In the genomic region with DNA sequence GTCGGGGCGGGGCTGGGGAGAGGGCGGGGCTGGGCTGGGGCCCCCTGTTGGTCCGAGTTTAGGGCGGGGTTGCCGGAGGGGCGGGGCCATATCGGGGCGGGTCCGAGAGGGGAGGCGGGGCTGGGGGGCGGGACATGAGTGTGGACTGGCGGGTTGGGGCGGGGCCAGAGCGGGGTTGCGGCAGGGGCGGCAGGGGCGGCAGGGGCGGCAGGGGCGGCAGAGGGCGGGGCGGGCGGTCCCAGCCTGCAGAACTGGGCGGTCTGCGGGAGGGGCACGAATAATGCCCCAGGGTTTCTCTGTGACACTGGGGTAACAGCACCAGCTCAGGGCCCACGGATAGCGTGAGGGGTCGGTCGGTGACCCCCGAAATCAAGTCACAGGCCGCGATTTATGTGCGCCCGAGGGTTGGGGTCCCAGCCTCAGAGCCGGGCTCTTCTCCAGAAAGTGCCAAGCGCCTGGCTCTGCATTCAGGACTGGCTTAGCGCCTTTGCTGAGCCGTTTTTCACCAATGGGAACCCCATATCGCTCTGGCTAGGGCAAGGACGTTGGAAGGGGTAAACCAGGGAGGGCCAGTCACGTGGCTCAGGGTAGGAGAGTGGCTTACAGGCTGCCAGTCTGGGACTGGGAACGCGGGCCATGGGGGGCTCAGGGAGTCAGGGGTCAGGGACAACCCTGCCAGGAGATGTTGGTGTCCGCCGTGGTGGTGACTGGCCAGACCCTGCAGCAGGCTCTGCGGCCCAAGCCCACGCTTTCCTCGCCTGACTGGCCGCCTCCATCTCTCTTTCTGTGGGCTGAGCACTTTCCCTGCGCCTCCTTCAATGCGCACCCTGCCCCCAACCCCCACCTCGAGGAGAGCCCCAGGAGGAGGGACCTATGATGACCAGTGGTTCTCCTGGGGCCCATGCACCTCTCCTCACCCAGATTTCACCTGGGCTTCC, we compare ENCODE assay signal across 8 cellular contexts. TPM values are rescaled to one million over a fixed set of nuclear protein-coding genes. Genes with fewer than 3 reads are reported as not detected.
DNase-seq lines count a peak whose midpoint lies in the region; TF ChIP-seq lines count a peak whose summit lies in the region.

No MANE protein-coding gene starts in this region.

- peaks cover 5% of the 10 kb centered on the region for H3K4me1 Mint-ChIP-seq in neural crest cell
- H3K4me1 Mint-ChIP-seq in stimulated activated naive CD8-positive, alpha-beta T cell treated with anti-CD3 and anti-CD28 coated beads, Interleukin-15, Interleukin-2, amounts not matched to agents 100 ng/mL and 50 ng/mL, for 24 hours (ENCODE audit: low read depth): peaks cover 13% of the 10 kb centered on the region

- peak overlapping the region; percentile 91 for H3K4me3 ChIP-seq in fibroblast of the aortic adventitia (ENCODE audit: low read depth, low read length)

- no peaks in the 10 kb centered on the region for H3K9me3 Mint-ChIP-seq in neural crest cell
- no peaks in the 10 kb centered on the region for H3K9me3 Mint-ChIP-seq in stimulated activated naive CD8-positive, alpha-beta T cell treated with anti-CD3 and anti-CD28 coated beads, Interleukin-15, Interleukin-2, amounts not matched to agents 100 ng/mL and 50 ng/mL, for 24 hours

- peak overlapping the region; percentile 98 for H3K4me3 Mint-ChIP-seq in neural crest cell
- peak overlapping the region; percentile 89 for H3K4me3 Mint-ChIP-seq in stimulated activated naive CD8-positive, alpha-beta T cell treated with anti-CD3 and anti-CD28 coated beads, Interleukin-15, Interleukin-2, amounts not matched to agents 100 ng/mL and 50 ng/mL, for 24 hours

- H3K27me3 Mint-ChIP-seq in neural crest cell (ENCODE audit: low read depth): peaks cover 7% of the 10 kb centered on the region
- H3K27me3 Mint-ChIP-seq in stimulated activated naive CD8-positive, alpha-beta T cell treated with anti-CD3 and anti-CD28 coated beads, Interleukin-15, Interleukin-2, amounts not matched to agents 100 ng/mL and 50 ng/mL, for 24 hours: no peaks in the 10 kb centered on the region

- DNase-seq in NCI-H345 (lab: John Stamatoyannopoulos, UW): peak; percentile 90
- no peak for DNase-seq in NCI-H345 treated with DMSO at 0.1 percent for 48 hours (lab: John Stamatoyannopoulos, UW; ENCODE audit: unreplicated experiment)
- DNase-seq in NCI-H69 (lab: John Stamatoyannopoulos, UW): peak; percentile 68
- peak; percentile 79 for DNase-seq in activated T-helper 9 cell treated with anti-CD3 and anti-CD28 coated beads, Interleukin-2, amount 50 U/mL, for 16 hours (ENCODE audit: low read depth)
- DNase-seq in fibroblast of the aortic adventitia (ENCODE audit: low read depth): peak; percentile 88
- DNase-seq in neural crest cell (ENCODE audit: low read depth, low spot score): peak; percentile 80
- no peak for DNase-seq in NCI-H226

- H3K36me3 Mint-ChIP-seq in neural crest cell (ENCODE audit: low read depth): peaks cover 4% of the 10 kb centered on the region
- H3K36me3 Mint-ChIP-seq in stimulated activated naive CD8-positive, alpha-beta T cell treated with anti-CD3 and anti-CD28 coated beads, Interleukin-15, Interleukin-2, amounts not matched to agents 100 ng/mL and 50 ng/mL, for 24 hours (ENCODE audit: low read depth): peaks cover 3% of the 10 kb centered on the region

- no peak overlapping the region for H3K27ac Mint-ChIP-seq in neural crest cell (ENCODE audit: unreplicated experiment)
- no peak overlapping the region for H3K27ac Mint-ChIP-seq in stimulated activated naive CD8-positive, alpha-beta T cell treated with anti-CD3 and anti-CD28 coated beads, Interleukin-15, Interleukin-2, amounts not matched to agents 100 ng/mL and 50 ng/mL, for 24 hours

- TF ChIP-seq CTCF in fibroblast of the aortic adventitia (IDR thresholded peaks at IDR 0.05; ENCODE audit: insufficient read depth, low read length) (no peak), neural crest cell (conservative IDR thresholded peaks at IDR 0.05) (no peak)

RNA-seq across cellular contexts. Expression of a gene that starts 1.2 kb away (rescaled TPM):
- total RNA-seq in fibroblast of the aortic adventitia (ENCODE audit: low replicate concordance): 85.0 and 86.0 TPM in 2 replicates
- 73.4 and 75.3 TPM in 2 replicates for total RNA-seq in neural crest cell

RNA-seq across cellular contexts. Expression of a gene that starts 4.3 kb away (rescaled TPM):
- total RNA-seq in fibroblast of the aortic adventitia (ENCODE audit: low replicate concordance) (13.3 and 22.4 TPM in 2 replicates), neural crest cell (16.2 and 17.6 TPM in 2 replicates)

RNA-seq across cellular contexts. Expression of a gene that starts 6.6 kb away (rescaled TPM):
- 0.18 and 0.25 TPM in 2 replicates for total RNA-seq in fibroblast of the aortic adventitia (ENCODE audit: low replicate concordance)
- total RNA-seq in neural crest cell: 8.1 and 8.5 TPM in 2 replicates

RNA-seq across cellular contexts. Expression of a gene that starts 11.8 kb away (rescaled TPM):
- total RNA-seq in fibroblast of the aortic adventitia (ENCODE audit: low replicate concordance): 12.7 and 25.0 TPM in 2 replicates
- total RNA-seq in neural crest cell: 95.8 and 97.0 TPM in 2 replicates

RNA-seq across cellular contexts. Expression of a gene that starts 30.6 kb away (rescaled TPM):
- total RNA-seq in fibroblast of the aortic adventitia (ENCODE audit: low replicate concordance) (24.4 and 34.5 TPM in 2 replicates), neural crest cell (171 and 189 TPM in 2 replicates)

Comparison
In these comparisons a context has a peak if more than half of its experiments do, and no peak if none do; other contexts are left out.
1. DNase-seq: peak in NCI-H345 (single experiment), NCI-H69 (single experiment), activated T-helper 9 cell treated with anti-CD3 and anti-CD28 coated beads, Interleukin-2, amount 50 U/mL, for 16 hours (single experiment), fibroblast of the aortic adventitia (single experiment) and neural crest cell (single experiment); none in NCI-H345 treated with DMSO at 0.1 percent for 48 hours (single experiment) and NCI-H226 (single experiment).